ENCODE assay signal across 26 cellular contexts in genomic region chr1:94056996-94057395, GRCh38.
DNase-seq lines count a peak whose midpoint lies in the region; ATAC-seq and TF ChIP-seq lines count a peak whose summit lies in the region.
"Had no signal": no experiment of that assay in that cellular context is flagged by ENCODE, and none has a peak within 500 bp of the region (broad histone marks: within the 10 kb centered on the region; RNA-seq: fewer than 3 reads in every experiment).

No MANE protein-coding gene starts in this region.

- H3K9me3 ChIP-seq in Panc1 (ENCODE audit: control insufficient read depth, insufficient read depth, low read depth, low read length) (no peaks in the 10 kb centered on the region), osteoblast (ENCODE audit: low read depth, low read length) (no peaks in the 10 kb centered on the region)
- H3K9me3 ChIP-seq: BLaER1, MG63 had no signal

- H3K4me2 ChIP-seq in osteoblast (ENCODE audit: insufficient read depth, low read length): no peak overlapping the region
- H3K4me2 ChIP-seq: BLaER1, PC-9 had no signal

- no peak for ATAC-seq in Panc1
- ATAC-seq in HG02610 (IDR thresholded peaks at IDR 0.05; ENCODE audit: unreplicated experiment): no peak
- ATAC-seq: T-cell had no signal

- intact Hi-C loops in Panc1 (cut with micrococcal nuclease; ENCODE audit: unreplicated experiment): no loop called here

- H4K20me1 ChIP-seq in osteoblast (ENCODE audit: insufficient read depth, low read length): no peaks in the 10 kb centered on the region
- H4K20me1 ChIP-seq: BLaER1 had no signal

- H3K27ac ChIP-seq in Panc1 (ENCODE audit: low read length) (peak overlapping the region; percentile 71; the same call in 1 of the 2 replicates), osteoblast (ENCODE audit: low read depth, low read length) (no peak overlapping the region)
- H3K27ac ChIP-seq: BLaER1, PC-9, RWPE1 had no signal

- BruUV-seq in Panc1 (replicated peaks; lab: Mats Ljungman, UMichigan): no TSS peak

- no peaks in the 10 kb centered on the region for H3K27me3 ChIP-seq in Panc1 (ENCODE audit: control insufficient read depth, insufficient read depth, low read length)
- H3K27me3 ChIP-seq in osteoblast (ENCODE audit: insufficient read depth, low read length): no peaks in the 10 kb centered on the region
- H3K27me3 ChIP-seq: BLaER1, MG63 had no signal

- CTCF ChIA-PET in Panc1 (lab: Charles Lee): no interaction called here

- in situ Hi-C loops in Panc1 (cut with HindIII; ENCODE audit: low pct_unique_long_range_greater_than_20kb, low sequenced_read_pairs) (no loop called here), G401 (cut with HindIII; ENCODE audit: low sequenced_read_pairs) (no loop called here)

- H3K4me3 ChIP-seq in Panc1 (ENCODE audit: low read depth in 2 of 2, low read length in 2 of 2) (no peak overlapping the region), osteoblast (ENCODE audit: insufficient read depth, low read length) (no peak overlapping the region)
- H3K4me3 ChIP-seq: BLaER1, MG63, PC-9 had no signal

- H3K4me1 ChIP-seq in Panc1 (ENCODE audit: control insufficient read depth, insufficient read depth, low read length) (peaks cover 3% of the 10 kb centered on the region; the same call in 1 of the 2 replicates), osteoblast (ENCODE audit: insufficient read depth, low read length) (peaks cover 25% of the 10 kb centered on the region)

- H3K36me3 ChIP-seq in Panc1 (ENCODE audit: control insufficient read depth, insufficient read depth, low read length) (no peaks in the 10 kb centered on the region), osteoblast (ENCODE audit: insufficient read depth, low read length) (no peaks in the 10 kb centered on the region)
- H3K36me3 ChIP-seq: BLaER1, MG63 had no signal

- peak; percentile 73 for DNase-seq in DMS53 (lab: John Stamatoyannopoulos, UW)
- DNase-seq in Panc1 (ENCODE audit: low read depth, low spot score): no peak
- peak; percentile 67 for DNase-seq in kidney tubule cell (ENCODE audit: low spot score)
- no peak for DNase-seq in osteoblast (ENCODE audit: insufficient read length, low spot score, missing footprints)
- no peak for DNase-seq in COLO829 (ENCODE audit: low spot score)
- no peak for DNase-seq in G401 (ENCODE audit: low spot score)
- no peak for DNase-seq in OCI-M1 (lab: John Stamatoyannopoulos, UW)
- DNase-seq: CD4-positive, CD25-positive, alpha-beta regulatory T cell; DMS79; EL; GF-D8; IMR-90; KG1; MG63; NCI-H1048; NCI-H1436; NCI-H187; NCI-H2171 treated with DMSO at 0.1 percent for 48 hours; NCI-H524; NCI-H774; PC-9; SHP77; T-cell had no signal

- POLR2A ChIA-PET in Panc1 (lab: Charles Lee): no interaction called here

- H3K79me2 ChIP-seq in osteoblast (ENCODE audit: insufficient read depth, low read length): no peaks in the 10 kb centered on the region

- peak overlapping the region; percentile 27 for H2AFZ ChIP-seq in osteoblast (ENCODE audit: low read length)
- H2AFZ ChIP-seq: PC-9 had no signal

- no peak for TF ChIP-seq CTCF in Panc1 (IDR thresholded peaks at IDR 0.05)
- no peak for TF ChIP-seq CTCF in osteoblast (IDR thresholded peaks at IDR 0.05; ENCODE audit: extremely low read depth, low read depth, low read length)

Comparison
In these comparisons a context has a peak if more than half of its experiments do, and no peak if none do; other contexts are left out.
1. DNase-seq: peak in DMS53 (single experiment) and kidney tubule cell (single experiment); none in Panc1 (single experiment), osteoblast (single experiment), COLO829 (single experiment), G401 (single experiment) and OCI-M1 (single experiment).